ENCODE assay signal across 20 cellular contexts in the genomic region with DNA sequence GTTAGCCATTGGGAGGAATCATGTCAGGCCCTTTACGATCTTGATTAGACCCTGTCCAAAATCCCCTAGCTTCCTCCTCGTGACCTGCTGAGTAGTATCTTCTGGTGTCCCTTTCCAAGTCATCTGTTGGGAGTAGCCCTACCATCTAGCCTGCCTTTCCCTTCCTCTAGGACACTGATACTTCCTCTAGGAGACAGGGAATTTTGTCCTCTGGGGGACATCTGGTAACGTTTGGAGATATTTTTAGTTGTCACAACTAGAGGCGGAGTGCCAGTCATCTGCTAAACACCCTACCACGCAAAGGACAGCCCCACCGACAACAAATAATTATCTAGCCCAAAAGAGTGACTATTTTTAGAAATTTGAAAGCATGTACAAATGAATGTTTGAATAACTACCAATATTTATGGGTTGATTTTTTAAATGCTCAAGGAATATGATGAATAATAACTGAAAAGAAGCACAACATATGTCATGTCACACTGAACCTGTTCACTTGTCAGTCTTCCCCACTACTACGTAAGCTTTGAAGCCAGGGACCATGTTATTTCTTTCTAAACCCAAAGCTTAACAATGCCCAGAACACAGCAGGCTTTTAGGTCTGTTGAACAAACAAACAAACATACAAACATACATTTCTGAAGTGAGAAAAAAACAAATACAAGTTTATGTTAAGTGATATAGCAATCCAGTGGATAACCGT.
"Had no signal": no experiment of that assay in that cellular context is flagged by ENCODE, and none has a peak within 500 bp of the region (broad histone marks: within the 10 kb centered on the region; RNA-seq: fewer than 3 reads in every experiment).

No MANE protein-coding gene starts in this region.

- DNase-seq: activated CD4-positive, alpha-beta T cell treated with anti-CD3 and anti-CD28 coated beads, Interleukin-2, amount 50 U/mL, for 1 hour; activated CD8-positive, alpha-beta memory T cell treated with anti-CD3 and anti-CD28 coated beads, Interleukin-2, amount 50 U/mL, for 4 hours; activated effector memory CD4-positive, alpha-beta T cell treated with Interleukin-2 at 50 U/mL for 16 hours; activated naive CD4-positive, alpha-beta T cell treated with anti-CD3 and anti-CD28 coated beads, Interleukin-2, amount 10 ng/mL, durations not matched to agents 7 days and 5 days; activated T-cell treated with anti-CD3 and anti-CD28 coated beads, Interleukin-2, amount 50 U/mL, for 4 hours; aorta; effector CD8-positive, alpha-beta T cell; hypothalamus; naive thymus-derived CD4-positive, alpha-beta T cell; transverse colon had no signal

- H3K9me3 Mint-ChIP-seq: activated naive CD4-positive, alpha-beta T cell treated with anti-CD3 and anti-CD28 coated beads, Interleukin-2, amount 10 ng/mL, durations not matched to agents 7 days and 5 days; activated T-cell treated with anti-CD3 and anti-CD28 coated beads, Interleukin-2, amount 50 U/mL, for 4 hours; dendritic cell treated with granulocyte-macrophage colony-stimulating factor and Interleukin-4, amounts not matched to agents 40 ng/mL and 50 ng/mL, for 4 days; memory B cell; naive thymus-derived CD4-positive, alpha-beta T cell; stimulated activated naive CD8-positive, alpha-beta T cell treated with anti-CD3 and anti-CD28 coated beads, Interleukin-15, Interleukin-2, amounts not matched to agents 100 ng/mL and 50 ng/mL, for 24 hours; T-helper 1 cell treated with Interleukin-12 subunit alpha and Interleukin-12 subunit beta and Interleukin-4 antibody, amounts not matched to agents 30 μg/mL and 1 μg/mL, for 36 hours had no signal

- H3K27me3 Mint-ChIP-seq: activated naive CD4-positive, alpha-beta T cell treated with anti-CD3 and anti-CD28 coated beads, Interleukin-2, amount 10 ng/mL, durations not matched to agents 7 days and 5 days; dendritic cell treated with granulocyte-macrophage colony-stimulating factor and Interleukin-4, amounts not matched to agents 40 ng/mL and 50 ng/mL, for 4 days; memory B cell; naive thymus-derived CD4-positive, alpha-beta T cell; stimulated activated naive CD8-positive, alpha-beta T cell treated with anti-CD3 and anti-CD28 coated beads, Interleukin-15, Interleukin-2, amounts not matched to agents 100 ng/mL and 50 ng/mL, for 24 hours had no signal

- H3K4me1 Mint-ChIP-seq: activated naive CD4-positive, alpha-beta T cell treated with anti-CD3 and anti-CD28 coated beads, Interleukin-2, amount 10 ng/mL, durations not matched to agents 7 days and 5 days; memory B cell had no signal

- H3K36me3 ChIP-seq: vagina had no signal

- H3K27ac ChIP-seq: neutrophil, parathyroid adenoma, transverse colon, vagina had no signal

- H3K79me2 ChIP-seq: parathyroid adenoma had no signal

- H3K9me3 ChIP-seq: neutrophil, transverse colon, vagina had no signal

- FAIRE-seq: keratinocyte had no signal

- H3K4me1 ChIP-seq: parathyroid adenoma, vagina had no signal

- H2AFZ ChIP-seq: parathyroid adenoma had no signal

- H3K27me3 ChIP-seq: neutrophil, transverse colon, vagina had no signal

- H3K4me3 Mint-ChIP-seq: activated naive CD4-positive, alpha-beta T cell treated with anti-CD3 and anti-CD28 coated beads, Interleukin-2, amount 10 ng/mL, durations not matched to agents 7 days and 5 days; activated T-cell treated with anti-CD3 and anti-CD28 coated beads, Interleukin-2, amount 50 U/mL, for 4 hours; dendritic cell treated with granulocyte-macrophage colony-stimulating factor and Interleukin-4, amounts not matched to agents 40 ng/mL and 50 ng/mL, for 4 days; memory B cell; naive thymus-derived CD4-positive, alpha-beta T cell; stimulated activated naive CD8-positive, alpha-beta T cell treated with anti-CD3 and anti-CD28 coated beads, Interleukin-15, Interleukin-2, amounts not matched to agents 100 ng/mL and 50 ng/mL, for 24 hours; T-helper 1 cell treated with Interleukin-12 subunit alpha and Interleukin-12 subunit beta and Interleukin-4 antibody, amounts not matched to agents 30 μg/mL and 1 μg/mL, for 36 hours had no signal

- ATAC-seq: activated CD4-positive, CD25-positive, alpha-beta regulatory T cell treated with anti-CD3 and anti-CD28 coated beads, Interleukin-2, amount 50 U/mL, for 24 hours; activated T-cell treated with anti-CD3 and anti-CD28 coated beads, Interleukin-2, amount 50 U/mL, for 4 hours; esophagus mucosa; naive thymus-derived CD4-positive, alpha-beta T cell had no signal

- H3K9ac ChIP-seq: parathyroid adenoma had no signal

- H3K27ac Mint-ChIP-seq: activated naive CD4-positive, alpha-beta T cell treated with anti-CD3 and anti-CD28 coated beads, Interleukin-2, amount 10 ng/mL, durations not matched to agents 7 days and 5 days; dendritic cell treated with granulocyte-macrophage colony-stimulating factor and Interleukin-4, amounts not matched to agents 40 ng/mL and 50 ng/mL, for 4 days; memory B cell; stimulated activated naive CD8-positive, alpha-beta T cell treated with anti-CD3 and anti-CD28 coated beads, Interleukin-15, Interleukin-2, amounts not matched to agents 100 ng/mL and 50 ng/mL, for 24 hours; T-helper 1 cell treated with Interleukin-12 subunit alpha and Interleukin-12 subunit beta and Interleukin-4 antibody, amounts not matched to agents 30 μg/mL and 1 μg/mL, for 36 hours had no signal

- H3K36me3 Mint-ChIP-seq: activated naive CD4-positive, alpha-beta T cell treated with anti-CD3 and anti-CD28 coated beads, Interleukin-2, amount 10 ng/mL, durations not matched to agents 7 days and 5 days had no signal

- H3K4me3 ChIP-seq: transverse colon, vagina had no signal
